13 cellular contexts compared by ENCODE assay signal in the genomic region with DNA sequence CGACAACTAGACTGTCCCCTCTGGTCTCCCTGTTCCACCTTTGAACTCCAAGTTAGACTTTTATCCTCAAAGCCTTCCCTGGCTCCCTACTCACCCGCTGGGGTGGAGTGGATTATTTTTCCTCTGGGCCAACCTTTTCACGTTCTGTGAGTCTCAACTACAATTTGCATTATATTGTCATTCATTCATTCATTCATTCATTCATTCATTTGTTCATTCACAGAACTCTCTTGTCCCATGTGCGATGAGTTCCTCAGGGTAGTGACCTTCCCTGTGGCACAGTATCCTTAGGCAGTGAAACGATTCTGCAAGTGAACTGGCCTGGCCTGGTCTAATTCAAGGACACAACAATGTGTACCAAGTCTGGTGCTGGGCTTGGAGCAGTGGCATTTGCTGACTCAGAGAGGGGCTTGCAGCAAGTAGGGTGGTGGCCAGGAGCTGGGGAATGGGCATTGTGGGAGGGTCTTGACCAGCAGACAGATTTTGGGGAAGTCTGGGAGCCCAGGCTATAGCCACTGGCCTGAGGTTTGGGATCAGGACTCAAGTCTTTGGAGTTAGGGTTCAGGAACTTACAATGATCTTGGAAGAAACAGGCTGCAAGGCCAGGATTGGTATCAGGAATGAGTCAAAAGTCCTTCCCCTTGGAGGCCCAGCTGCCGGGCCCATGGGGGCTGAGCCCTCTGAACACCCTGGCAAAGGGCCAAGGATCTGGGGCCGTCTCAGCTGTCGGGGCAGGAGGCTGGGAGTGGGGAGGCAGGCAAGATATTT. TPM values are rescaled to one million over a fixed set of nuclear protein-coding genes. Genes with fewer than 3 reads are reported as not detected.
A peak's percentile ranks its signal among the peaks of the same experiment; 100 is the strongest.
DNase-seq lines count a peak whose midpoint lies in the region; ATAC-seq and TF ChIP-seq lines count a peak whose summit lies in the region.
"Had no signal": no experiment of that assay in that cellular context is flagged by ENCODE, and none has a peak within 500 bp of the region (broad histone marks: within the 10 kb centered on the region; RNA-seq: fewer than 3 reads in every experiment).

No MANE protein-coding gene starts in this region.

- H3K27me3 ChIP-seq in A673 (replicated peaks; ENCODE audit: insufficient read depth, low read depth, low read length, poor library complexity) (no peaks in the 10 kb centered on the region), endodermal cell (ENCODE audit: control insufficient read depth, insufficient read depth, low read length, poor library complexity, severe bottlenecking) (no peaks in the 10 kb centered on the region), lower lobe of right lung (ENCODE audit: low read depth) (no peaks in the 10 kb centered on the region), Karpas-422 (ENCODE audit: low read length) (no peaks in the 10 kb centered on the region)

- BruUV-seq in A673 (replicated peaks; lab: Mats Ljungman, UMichigan): no TSS peak

- no peaks in the 10 kb centered on the region for H3K4me1 Mint-ChIP-seq in endodermal cell
- no peaks in the 10 kb centered on the region for H3K4me1 Mint-ChIP-seq in natural killer cell
- H3K4me1 Mint-ChIP-seq: central memory CD8-positive, alpha-beta T cell had no signal

- H3K9me3 ChIP-seq in A673 (ENCODE audit: low read depth, low read length, poor library complexity, severe bottlenecking) (no peaks in the 10 kb centered on the region), endodermal cell (ENCODE audit: control insufficient read depth, low read length) (no peaks in the 10 kb centered on the region), lower lobe of right lung (no peaks in the 10 kb centered on the region), Karpas-422 (ENCODE audit: low read length) (no peaks in the 10 kb centered on the region)

- no peak overlapping the region for H3K4me3 Mint-ChIP-seq in endodermal cell
- H3K4me3 Mint-ChIP-seq in natural killer cell: no peak overlapping the region
- H3K4me3 Mint-ChIP-seq: central memory CD8-positive, alpha-beta T cell; T-helper 1 cell treated with Interleukin-12 subunit alpha and Interleukin-12 subunit beta and Interleukin-4 antibody, amounts not matched to agents 30 μg/mL and 1 μg/mL, for 36 hours had no signal

- H3K9me3 Mint-ChIP-seq in endodermal cell (no peaks in the 10 kb centered on the region), natural killer cell (no peaks in the 10 kb centered on the region)
- H3K9me3 Mint-ChIP-seq: central memory CD8-positive, alpha-beta T cell; T-helper 1 cell treated with Interleukin-12 subunit alpha and Interleukin-12 subunit beta and Interleukin-4 antibody, amounts not matched to agents 30 μg/mL and 1 μg/mL, for 36 hours had no signal

- H3K4me2 ChIP-seq in Karpas-422 (ENCODE audit: low read depth, low read length, poor library complexity, severe bottlenecking): no peak overlapping the region

- ATAC-seq in lower lobe of right lung: peak in 1 of 2 donors; percentile 42
- ATAC-seq in GM21390 (IDR thresholded peaks at IDR 0.05; ENCODE audit: unreplicated experiment): no peak
- ATAC-seq in natural killer cell: no peak

- H3K36me3 ChIP-seq in A673 (ENCODE audit: insufficient read depth, low read length, poor library complexity, severe bottlenecking): no peaks in the 10 kb centered on the region
- H3K36me3 ChIP-seq in endodermal cell (ENCODE audit: control insufficient read depth, insufficient read depth, low read length): no peaks in the 10 kb centered on the region
- H3K36me3 ChIP-seq in lower lobe of right lung: no peaks in the 10 kb centered on the region
- no peaks in the 10 kb centered on the region for H3K36me3 ChIP-seq in Karpas-422 (ENCODE audit: insufficient read depth, low read length)

- peaks cover 2% of the 10 kb centered on the region for H3K27me3 Mint-ChIP-seq in endodermal cell (ENCODE audit: insufficient read depth)
- peaks cover 7 to 14% of the 10 kb centered on the region in 2 donors for H3K27me3 Mint-ChIP-seq in natural killer cell (ENCODE audit: low read depth in 2 of 2)

- H3K9ac ChIP-seq in endodermal cell (ENCODE audit: extremely low read depth, low read length, poor library complexity, severe bottlenecking) (no peak overlapping the region), Karpas-422 (ENCODE audit: low read length) (no peak overlapping the region)

- H3K27ac Mint-ChIP-seq in endodermal cell (no peak overlapping the region), natural killer cell (no peak overlapping the region)
- H3K27ac Mint-ChIP-seq: T-helper 1 cell treated with Interleukin-12 subunit alpha and Interleukin-12 subunit beta and Interleukin-4 antibody, amounts not matched to agents 30 μg/mL and 1 μg/mL, for 36 hours had no signal

- no peaks in the 10 kb centered on the region for H4K20me1 ChIP-seq in Karpas-422 (ENCODE audit: insufficient read depth, low read depth, low read length)

- CTCF ChIA-PET in A673 (lab: Charles Lee): no interaction called here

- DNase-seq in A673 (ENCODE audit: low spot score) (peak; percentile 15), NCI-H345 (lab: John Stamatoyannopoulos, UW) (peak; percentile 3), endodermal cell (peak; percentile 29), lower lobe of right lung (no peak), Karpas-422 (no peak), AG08395 (ENCODE audit: low spot score) (no peak), natural killer cell (no peak)
- DNase-seq: activated CD4-positive, alpha-beta T cell treated with anti-CD3 and anti-CD28 coated beads, Interleukin-2, amount 50 U/mL, for 1 hour; activated gamma-delta T cell; NCI-H1417 had no signal

- H3K4me3 ChIP-seq in A673 (ENCODE audit: low read depth, low read length, poor library complexity, severe bottlenecking) (no peak overlapping the region), endodermal cell (ENCODE audit: low read length) (no peak overlapping the region), lower lobe of right lung (no peak overlapping the region), Karpas-422 (ENCODE audit: low read length) (no peak overlapping the region)

- no peak overlapping the region for H2AFZ ChIP-seq in Karpas-422 (ENCODE audit: low read length)

- no peaks in the 10 kb centered on the region for H3K79me2 ChIP-seq in Karpas-422 (ENCODE audit: low read length)

- H3K36me3 Mint-ChIP-seq in endodermal cell (ENCODE audit: low read depth) (no peaks in the 10 kb centered on the region), natural killer cell (no peaks in the 10 kb centered on the region)

- H3K27ac ChIP-seq in A673 (ENCODE audit: low read depth, low read length, poor library complexity, severe bottlenecking) (no peak overlapping the region), endodermal cell (ENCODE audit: low read depth, low read length) (no peak overlapping the region), lower lobe of right lung (peak overlapping the region; percentile 53), Karpas-422 (ENCODE audit: low read length) (no peak overlapping the region)

- POLR2A ChIA-PET in A673 (lab: Charles Lee; ENCODE audit: low non-redundant PET): no interaction called here

- no peaks in the 10 kb centered on the region for H3K9me2 ChIP-seq in Karpas-422 (replicated peaks; ENCODE audit: insufficient read depth, low read length)

- intact Hi-C loops in A673 (cut with micrococcal nuclease; ENCODE audit: unreplicated experiment): no loop called here
- intact Hi-C loops in lower lobe of right lung (cut with DNase I): no loop called here
- intact Hi-C loops in natural killer cell (cut with micrococcal nuclease): no loop called here

- no peaks in the 10 kb centered on the region for H3K4me1 ChIP-seq in A673 (ENCODE audit: insufficient read depth, low read length, poor library complexity, severe bottlenecking)
- peaks cover 3% of the 10 kb centered on the region for H3K4me1 ChIP-seq in endodermal cell (ENCODE audit: control insufficient read depth, insufficient read depth, low read length)
- peaks cover 23% of the 10 kb centered on the region for H3K4me1 ChIP-seq in lower lobe of right lung
- H3K4me1 ChIP-seq in Karpas-422 (ENCODE audit: low read length): peaks cover 11% of the 10 kb centered on the region

- 92 to 96% methylated on average over 4 to 8 of the region's 8 CpGs for WGBS in endodermal cell (ENCODE audit: insufficient coverage in 1 of 2, insufficient read length in 1 of 2), 2 experiments

- TF ChIP-seq CTCF in A673 (conservative IDR thresholded peaks at IDR 0.05; ENCODE audit: low read depth, low read length): no peak
- no peak for TF ChIP-seq CTCF in endodermal cell (conservative IDR thresholded peaks at IDR 0.05)
- no peak for TF ChIP-seq CTCF in lower lobe of right lung (IDR thresholded peaks at IDR 0.05)
- TF ChIP-seq CTCF in natural killer cell (IDR thresholded peaks at IDR 0.05): no peak

RNA-seq across cellular contexts. Expression of gene COL15A1, which starts 37.2 kb away (rescaled TPM):
- total RNA-seq in A673 (2021) (0.04 TPM in 1 of 2 replicates, not detected in the other), endodermal cell (under 1 TPM in 1 of 2 donors, not detected in 1; 0.27 TPM), lower lobe of right lung (8.0 TPM), natural killer cell (under 1 TPM; 0.18 to 0.82 (median 0.19) TPM)
- polyA plus RNA-seq in endodermal cell (2013, experiment 1 of 2): 0.39 TPM
- 0.33 TPM for polyA plus RNA-seq in endodermal cell (2013, experiment 2 of 2)
- 0.40 and 0.93 TPM in 2 replicates for total RNA-seq in Karpas-422 (2014; rRNA removed; shearing (Covaris generic); ENCODE audit: low replicate concordance)

Comparison
In these comparisons a context has a peak if more than half of its experiments do, and no peak if none do; other contexts are left out.
1. DNase-seq: peak in A673 (single experiment), NCI-H345 (single experiment) and endodermal cell (single experiment); none in lower lobe of right lung (single experiment), Karpas-422 (single experiment), AG08395 (single experiment) and natural killer cell (single experiment).